In the genomic region with DNA sequence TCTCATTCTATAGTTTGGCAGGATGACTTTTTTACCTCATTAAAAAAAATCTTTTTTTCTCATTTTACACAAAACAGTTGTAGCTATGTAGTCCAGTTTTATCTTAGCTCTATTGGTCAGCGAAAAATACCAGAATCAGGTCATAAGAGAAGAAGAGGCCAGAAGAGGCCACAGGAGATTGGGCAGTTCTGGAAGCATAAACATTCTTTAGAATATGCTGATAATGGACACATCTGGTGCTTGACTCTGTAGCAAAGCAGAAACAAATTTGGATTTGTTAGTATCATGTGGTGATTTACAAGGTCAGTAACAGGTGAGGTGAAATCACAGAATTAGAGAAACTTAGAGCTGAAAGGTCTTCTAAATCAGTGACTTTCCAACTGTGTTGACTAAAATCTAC, we compare ENCODE assay signal across 36 cellular contexts.
DNase-seq lines count a peak whose midpoint lies in the region; FAIRE-seq and TF ChIP-seq lines count a peak whose summit lies in the region.
"Had no signal": no experiment of that assay in that cellular context is flagged by ENCODE, and none has a peak within 500 bp of the region (broad histone marks: within the 10 kb centered on the region; RNA-seq: fewer than 3 reads in every experiment).

No MANE protein-coding gene starts in this region.

- H3K36me3 ChIP-seq in SJCRH30 (no peaks in the 10 kb centered on the region), endothelial cell of umbilical vein (ENCODE audit: control insufficient read depth in 2 of 2, extremely low read depth in 1 of 2, insufficient read depth in 2 of 2, low read length in 2 of 2) (no peaks in the 10 kb centered on the region), smooth muscle cell (ENCODE audit: low read depth) (no peaks in the 10 kb centered on the region), HAP-1 (replicated peaks) (no peaks in the 10 kb centered on the region)
- H3K36me3 ChIP-seq: BE2C; BLaER1; BLaER1 treated with 17β-estradiol and CSF1 and Interleukin-3, amounts not matched to agents 10 nM and 100 nM had no signal

- H4K20me1 ChIP-seq in endothelial cell of umbilical vein (replicated peaks; ENCODE audit: control insufficient read depth, extremely low read depth, insufficient read depth, low read length) (no peaks in the 10 kb centered on the region), smooth muscle cell (ENCODE audit: low read depth) (no peaks in the 10 kb centered on the region)
- H4K20me1 ChIP-seq: BLaER1; BLaER1 treated with 17β-estradiol and CSF1 and Interleukin-3, amounts not matched to agents 10 nM and 100 nM had no signal

- H2AFZ ChIP-seq in endothelial cell of umbilical vein (ENCODE audit: low read depth, low read length) = no peak overlapping the region
- H2AFZ ChIP-seq in smooth muscle cell (ENCODE audit: low read depth) = no peak overlapping the region

- peaks cover 3% of the 10 kb centered on the region for H3K9me3 Mint-ChIP-seq in activated T-cell treated with anti-CD3 and anti-CD28 coated beads, Interleukin-2, amount 50 U/mL, for 24 hours
- H3K9me3 Mint-ChIP-seq: CD4-positive, alpha-beta T cell; CD8-positive, alpha-beta T cell had no signal

- WGBS in smooth muscle cell (ENCODE audit: low lambda C conversion rate) = 70% methylated on average over 1 of the region's 1 CpG

- no peak for FAIRE-seq in endothelial cell of umbilical vein (lab: Jason Lieb, UNC)
- FAIRE-seq: A549, D721Med had no signal

- no peak for TF ChIP-seq CTCF in endothelial cell of umbilical vein (IDR thresholded peaks at IDR 0.05; ENCODE audit: extremely low read depth in 1 of 2, insufficient read depth in 1 of 2, low read depth in 1 of 2, low read length in 2 of 2)
- TF ChIP-seq CTCF in fibroblast of villous mesenchyme (IDR thresholded peaks at IDR 0.05; ENCODE audit: insufficient read depth, low read depth, low read length) = no peak
- no peak for TF ChIP-seq CTCF in smooth muscle cell (IDR thresholded peaks at IDR 0.05; ENCODE audit: borderline replicate concordance, insufficient read depth, poor library complexity, severe bottlenecking)

- H3K27ac Mint-ChIP-seq in activated T-cell treated with anti-CD3 and anti-CD28 coated beads, Interleukin-2, amount 50 U/mL, for 24 hours = no peak overlapping the region
- H3K27ac Mint-ChIP-seq: B cell; CD14-positive monocyte; CD4-positive, alpha-beta memory T cell; CD4-positive, alpha-beta T cell; CD4-positive, CD25-positive, alpha-beta regulatory T cell; CD8-positive, alpha-beta memory T cell; CD8-positive, alpha-beta T cell had no signal

- in situ Hi-C loops in HAP-1 (cut with MboI; ENCODE audit: low sequenced_read_pairs) = no loop called here

- no peak overlapping the region for H3K4me3 Mint-ChIP-seq in activated T-cell treated with anti-CD3 and anti-CD28 coated beads, Interleukin-2, amount 50 U/mL, for 24 hours
- H3K4me3 Mint-ChIP-seq: B cell; CD14-positive monocyte; CD4-positive, alpha-beta memory T cell; CD4-positive, alpha-beta T cell; CD4-positive, CD25-positive, alpha-beta regulatory T cell; CD8-positive, alpha-beta memory T cell; CD8-positive, alpha-beta T cell had no signal

- no peak overlapping the region for H3K4me2 ChIP-seq in endothelial cell of umbilical vein (ENCODE audit: insufficient read depth, low read length)
- H3K4me2 ChIP-seq in smooth muscle cell = peak overlapping the region; percentile 51
- H3K4me2 ChIP-seq: A549; BLaER1; BLaER1 treated with 17β-estradiol and CSF1 and Interleukin-3, amounts not matched to agents 10 nM and 100 nM had no signal

- peaks cover 3% of the 10 kb centered on the region for H3F3A ChIP-seq in smooth muscle cell (ENCODE audit: low read depth)

- H3K27ac ChIP-seq in SJCRH30 = peak overlapping the region; percentile 98
- H3K27ac ChIP-seq in endothelial cell of umbilical vein (ENCODE audit: insufficient read depth, low read depth, low read length) = peak overlapping the region; percentile 32
- no peak overlapping the region for H3K27ac ChIP-seq in smooth muscle cell (ENCODE audit: low read depth)
- H3K27ac ChIP-seq: 22Rv1; A549; BLaER1; BLaER1 treated with 17β-estradiol and CSF1 and Interleukin-3, amounts not matched to agents 10 nM and 100 nM; C4-2B had no signal

- no TSS peak for BruUV-seq in endothelial cell of umbilical vein (replicated peaks; lab: Mats Ljungman, UMichigan)

- H3K4me3 ChIP-seq in SJCRH30 = peak overlapping the region; percentile 37
- H3K4me3 ChIP-seq in endothelial cell of umbilical vein (replicated peaks in 1 of 3; ENCODE audit: insufficient read depth in 1 of 3, low read depth in 1 of 3, low read length in 3 of 3) = no peak overlapping the region
- H3K4me3 ChIP-seq in fibroblast of villous mesenchyme (ENCODE audit: low read depth, low read length) = no peak overlapping the region
- no peak overlapping the region for H3K4me3 ChIP-seq in smooth muscle cell
- no peak overlapping the region for H3K4me3 ChIP-seq in HAP-1
- H3K4me3 ChIP-seq: A549; BLaER1; BLaER1 treated with 17β-estradiol and CSF1 and Interleukin-3, amounts not matched to agents 10 nM and 100 nM had no signal

- DNase-seq in SJCRH30 (peak in 1 of 2 experiments; percentile 67), endothelial cell of umbilical vein (ENCODE audit: low read depth, low spot score) (no peak), fibroblast of villous mesenchyme (ENCODE audit: low read depth) (peak; percentile 63), smooth muscle cell (lab: John Stamatoyannopoulos, UW; ENCODE audit: unreplicated experiment) (no peak), HAP-1 (ENCODE audit: low spot score in 2 of 2) (no peak), OCI-M1 (lab: John Stamatoyannopoulos, UW) (no peak), glomerular visceral epithelial cell (ENCODE audit: extremely low spot score) (no peak)
- DNase-seq in activated T-cell treated with anti-CD3 and anti-CD28 coated beads, Interleukin-2, amount 50 U/mL, for 24 hours = no peak
- DNase-seq: 8988T; ACHN; AML-193; BE2C; C1 segment of cervical spinal cord; Caco-2; Calu3; CD4-positive, alpha-beta memory T cell; CD4-positive, alpha-beta T cell; CD4-positive, CD25-positive, alpha-beta regulatory T cell; CD8-positive, alpha-beta memory T cell; CD8-positive, alpha-beta T cell; COR-L47; DMS 273 treated with DMSO at 0.1 percent for 48 hours; DMS153; DMS53; DMS79; DMS79 treated with DMSO at 0.1 percent for 48 hours; DND-41; EL had no signal

- H3K9ac ChIP-seq in endothelial cell of umbilical vein (replicated peaks; ENCODE audit: extremely low read depth, insufficient read depth, low read length) (no peak overlapping the region), smooth muscle cell (ENCODE audit: low read depth) (no peak overlapping the region)
- H3K9ac ChIP-seq: BLaER1; BLaER1 treated with 17β-estradiol and CSF1 and Interleukin-3, amounts not matched to agents 10 nM and 100 nM had no signal

- dilution Hi-C loops in endothelial cell of umbilical vein (cut with MboI; ENCODE audit: extremely low pct_ligation_motif_present, low sequenced_read_pairs) = no loop called here

- POLR2A ChIA-PET in endothelial cell of umbilical vein (lab: Charles Lee) = no interaction called here

- H3K79me2 ChIP-seq in endothelial cell of umbilical vein (ENCODE audit: control insufficient read depth, insufficient read depth, low read length) = no peaks in the 10 kb centered on the region
- no peaks in the 10 kb centered on the region for H3K79me2 ChIP-seq in smooth muscle cell (ENCODE audit: low read depth)

- no peaks in the 10 kb centered on the region for H3K27me3 Mint-ChIP-seq in activated T-cell treated with anti-CD3 and anti-CD28 coated beads, Interleukin-2, amount 50 U/mL, for 24 hours
- H3K27me3 Mint-ChIP-seq: B cell; CD4-positive, alpha-beta memory T cell; CD4-positive, alpha-beta T cell; CD4-positive, CD25-positive, alpha-beta regulatory T cell; CD8-positive, alpha-beta memory T cell had no signal

- CTCF ChIA-PET in endothelial cell of umbilical vein (lab: Charles Lee) = interaction anchor here (0.9 to 1.5 kb wide), 2 partner anchors 40 to 339 kb away, joined by 4 read pairs; no protein-coding TSS in a partner anchor

- no peaks in the 10 kb centered on the region for H3K36me3 Mint-ChIP-seq in activated T-cell treated with anti-CD3 and anti-CD28 coated beads, Interleukin-2, amount 50 U/mL, for 24 hours (ENCODE audit: low read depth)
- H3K36me3 Mint-ChIP-seq: CD14-positive monocyte; CD4-positive, alpha-beta memory T cell; CD4-positive, CD25-positive, alpha-beta regulatory T cell; CD8-positive, alpha-beta memory T cell; CD8-positive, alpha-beta T cell had no signal

- intact Hi-C loops in endothelial cell of umbilical vein (cut with micrococcal nuclease) = no loop called here

- no peaks in the 10 kb centered on the region for H3K27me3 ChIP-seq in SJCRH30
- H3K27me3 ChIP-seq in endothelial cell of umbilical vein (ENCODE audit: control insufficient read depth in 2 of 2, insufficient read depth in 2 of 2, low read length in 2 of 2) = no peaks in the 10 kb centered on the region
- no peaks in the 10 kb centered on the region for H3K27me3 ChIP-seq in smooth muscle cell (ENCODE audit: low read depth)
- no peaks in the 10 kb centered on the region for H3K27me3 ChIP-seq in HAP-1 (ENCODE audit: low read depth)
- H3K27me3 ChIP-seq: BE2C; BLaER1; BLaER1 treated with 17β-estradiol and CSF1 and Interleukin-3, amounts not matched to agents 10 nM and 100 nM had no signal

- no peaks in the 10 kb centered on the region for H3K9me1 ChIP-seq in endothelial cell of umbilical vein (replicated peaks; ENCODE audit: control insufficient read depth, extremely low read depth, insufficient read depth, low read length)

- no peaks in the 10 kb centered on the region for H3K4me1 Mint-ChIP-seq in activated T-cell treated with anti-CD3 and anti-CD28 coated beads, Interleukin-2, amount 50 U/mL, for 24 hours (ENCODE audit: low read depth)
- H3K4me1 Mint-ChIP-seq: B cell; CD14-positive monocyte; CD4-positive, alpha-beta memory T cell; CD4-positive, CD25-positive, alpha-beta regulatory T cell; CD8-positive, alpha-beta memory T cell had no signal

- H3K9me3 ChIP-seq in SJCRH30 (replicated peaks) (no peaks in the 10 kb centered on the region), endothelial cell of umbilical vein (replicated peaks; ENCODE audit: control insufficient read depth, insufficient read depth, low read length) (no peaks in the 10 kb centered on the region), smooth muscle cell (replicated peaks; ENCODE audit: low read depth) (no peaks in the 10 kb centered on the region), HAP-1 (no peaks in the 10 kb centered on the region)
- H3K9me3 ChIP-seq: A549; BE2C; BLaER1; BLaER1 treated with 17β-estradiol and CSF1 and Interleukin-3, amounts not matched to agents 10 nM and 100 nM; Caco-2 had no signal

- TF ChIP-seq POLR2A in endothelial cell of umbilical vein (IDR thresholded peaks at IDR 0.05; ENCODE audit: low read depth, low read length) = no peak

- H3K4me1 ChIP-seq in SJCRH30 = peaks cover 42% of the 10 kb centered on the region
- H3K4me1 ChIP-seq in endothelial cell of umbilical vein (ENCODE audit: control insufficient read depth, extremely low read depth, insufficient read depth, low read length) = peaks cover 29% of the 10 kb centered on the region
- H3K4me1 ChIP-seq in smooth muscle cell (ENCODE audit: low read depth) = peaks cover 3% of the 10 kb centered on the region
- H3K4me1 ChIP-seq in HAP-1 = no peaks in the 10 kb centered on the region
- H3K4me1 ChIP-seq: A549; BE2C; BLaER1; BLaER1 treated with 17β-estradiol and CSF1 and Interleukin-3, amounts not matched to agents 10 nM and 100 nM; Caco-2 had no signal

TF ChIP-seq in endothelial cell of umbilical vein, 7 proteins besides CTCF, POLR2A, EP300 and RAD21 (continues in another document):
- TF ChIP-seq JUN (IDR thresholded peaks at IDR 0.05; ENCODE audit: borderline replicate concordance, insufficient read depth, insufficient read length, low read depth) = no peak
